In the genomic region with DNA sequence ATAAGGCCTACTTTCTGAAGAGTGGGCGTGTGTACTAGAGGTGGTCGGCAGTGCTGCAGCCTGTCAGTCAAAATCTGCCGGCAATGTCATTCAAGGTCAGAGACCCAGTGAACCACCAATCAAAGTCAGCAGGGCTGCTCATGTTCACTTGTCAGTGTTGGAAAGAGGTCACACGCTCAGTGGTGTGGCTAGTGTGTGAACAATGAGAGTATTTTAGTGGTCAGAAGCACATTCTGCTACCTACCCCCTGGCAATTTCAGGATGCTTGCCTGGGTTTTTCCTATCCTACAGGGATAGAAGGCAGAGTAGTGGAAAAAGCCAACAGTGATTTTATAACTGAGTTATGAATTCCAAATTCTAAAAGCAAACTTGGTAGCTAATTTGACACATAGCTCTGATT, we compare ENCODE assay signal across 7 cellular contexts.
"Had no signal": no experiment of that assay in that cellular context is flagged by ENCODE, and none has a peak within 500 bp of the region (broad histone marks: within the 10 kb centered on the region; RNA-seq: fewer than 3 reads in every experiment).

No MANE protein-coding gene starts in this region.

- ATAC-seq: HepG2 had no signal

- H3K4me3 ChIP-seq: GM23248 had no signal

- H3K27ac ChIP-seq: GM23248, HL-60, KMS-11 had no signal

- DNase-seq: GM23248, H9, HCEC 1CT, KBM-7 had no signal
